19 cellular contexts compared by ENCODE assay signal in genomic region chr17:163514-164103, GRCh38. TPM values are rescaled to one million over a fixed set of nuclear protein-coding genes. Genes with fewer than 3 reads are reported as not detected.
DNase-seq lines count a peak whose midpoint lies in the region; ATAC-seq and TF ChIP-seq lines count a peak whose summit lies in the region.
"Had no signal": no experiment of that assay in that cellular context is flagged by ENCODE, and none has a peak within 500 bp of the region (broad histone marks: within the 10 kb centered on the region; RNA-seq: fewer than 3 reads in every experiment).

No MANE protein-coding gene starts in this region.

- no peaks in the 10 kb centered on the region for H3F3A ChIP-seq in MM.1S (ENCODE audit: insufficient read depth, low read length)

- peaks cover 14% of the 10 kb centered on the region for H3K27me3 Mint-ChIP-seq in nephron progenitor cell (ENCODE audit: low read depth, poor library complexity)
- peaks cover 5% of the 10 kb centered on the region for H3K27me3 Mint-ChIP-seq in activated T-cell treated with anti-CD3 and anti-CD28 coated beads, Interleukin-2, amount 50 U/mL, for 4 hours (ENCODE audit: low read depth)
- H3K27me3 Mint-ChIP-seq: activated CD4-positive, alpha-beta T cell treated with anti-CD3 and anti-CD28 coated beads for 36 hours; activated T-cell treated with anti-CD3 and anti-CD28 coated beads, Interleukin-2, amount 50 U/mL, for 24 hours; CD4-positive, CD25-positive, alpha-beta regulatory T cell had no signal

- peak; percentile 62 for TF ChIP-seq CTCF in MM.1S (IDR thresholded peaks at IDR 0.05; ENCODE audit: low read length)
- peak; percentile 34 for TF ChIP-seq CTCF in choroid plexus epithelial cell (conservative IDR thresholded peaks at IDR 0.05; ENCODE audit: low read depth, low read length)
- TF ChIP-seq CTCF in nephron progenitor cell (IDR thresholded peaks at IDR 0.05) = peak; percentile 37
- TF ChIP-seq CTCF in hepatocyte (IDR thresholded peaks at IDR 0.05; ENCODE audit: poor library complexity) = no peak

- no peaks in the 10 kb centered on the region for H3K9me3 ChIP-seq in MM.1S (replicated peaks; ENCODE audit: insufficient read depth, low read length)
- H3K9me3 ChIP-seq in hepatocyte (ENCODE audit: low read depth) = no peaks in the 10 kb centered on the region

- no peaks in the 10 kb centered on the region for H3K9me2 ChIP-seq in MM.1S (replicated peaks; ENCODE audit: insufficient read depth, low read length)
- no peaks in the 10 kb centered on the region for H3K9me2 ChIP-seq in hepatocyte (replicated peaks; ENCODE audit: insufficient read depth)

- peaks cover 12% of the 10 kb centered on the region for H3K4me1 Mint-ChIP-seq in nephron progenitor cell
- H3K4me1 Mint-ChIP-seq in activated T-cell treated with anti-CD3 and anti-CD28 coated beads, Interleukin-2, amount 50 U/mL, for 4 hours (ENCODE audit: low read depth) = no peaks in the 10 kb centered on the region
- H3K4me1 Mint-ChIP-seq in stimulated activated effector memory CD8-positive, alpha-beta T cell treated with anti-CD3 and anti-CD28 coated beads, Interleukin-12 subunit alpha, Interleukin-12 subunit beta, amount 100 ng/mL, for 72 hours = no peaks in the 10 kb centered on the region
- H3K4me1 Mint-ChIP-seq: activated CD4-positive, alpha-beta T cell treated with anti-CD3 and anti-CD28 coated beads for 36 hours; CD4-positive, CD25-positive, alpha-beta regulatory T cell had no signal

- H3K27me3 ChIP-seq in MM.1S (replicated peaks; ENCODE audit: insufficient read depth, low read length) (peaks cover 79% of the 10 kb centered on the region), hepatocyte (no peaks in the 10 kb centered on the region)

- H3K36me3 Mint-ChIP-seq in nephron progenitor cell (ENCODE audit: low read depth) = no peaks in the 10 kb centered on the region
- H3K36me3 Mint-ChIP-seq in activated T-cell treated with anti-CD3 and anti-CD28 coated beads, Interleukin-2, amount 50 U/mL, for 4 hours (ENCODE audit: insufficient read depth) = no peaks in the 10 kb centered on the region
- no peaks in the 10 kb centered on the region for H3K36me3 Mint-ChIP-seq in stimulated activated effector memory CD8-positive, alpha-beta T cell treated with anti-CD3 and anti-CD28 coated beads, Interleukin-12 subunit alpha, Interleukin-12 subunit beta, amount 100 ng/mL, for 72 hours
- H3K36me3 Mint-ChIP-seq: CD4-positive, CD25-positive, alpha-beta regulatory T cell had no signal

- no peak overlapping the region for H3K27ac Mint-ChIP-seq in nephron progenitor cell
- H3K27ac Mint-ChIP-seq in stimulated activated effector memory CD8-positive, alpha-beta T cell treated with anti-CD3 and anti-CD28 coated beads, Interleukin-12 subunit alpha, Interleukin-12 subunit beta, amount 100 ng/mL, for 72 hours = no peak overlapping the region
- H3K27ac Mint-ChIP-seq: activated CD4-positive, alpha-beta T cell treated with anti-CD3 and anti-CD28 coated beads for 36 hours; activated T-cell treated with anti-CD3 and anti-CD28 coated beads, Interleukin-2, amount 50 U/mL, for 24 hours had no signal

- no peak overlapping the region for H3K4me3 Mint-ChIP-seq in nephron progenitor cell
- H3K4me3 Mint-ChIP-seq in activated T-cell treated with anti-CD3 and anti-CD28 coated beads, Interleukin-2, amount 50 U/mL, for 4 hours = no peak overlapping the region
- H3K4me3 Mint-ChIP-seq in stimulated activated effector memory CD8-positive, alpha-beta T cell treated with anti-CD3 and anti-CD28 coated beads, Interleukin-12 subunit alpha, Interleukin-12 subunit beta, amount 100 ng/mL, for 72 hours = no peak overlapping the region
- H3K4me3 Mint-ChIP-seq: activated CD4-positive, alpha-beta T cell treated with anti-CD3 and anti-CD28 coated beads for 36 hours; activated T-cell treated with anti-CD3 and anti-CD28 coated beads, Interleukin-2, amount 50 U/mL, for 24 hours; CD4-positive, CD25-positive, alpha-beta regulatory T cell had no signal

- H2AFZ ChIP-seq in MM.1S (ENCODE audit: low read length) = no peak overlapping the region
- no peak overlapping the region for H2AFZ ChIP-seq in hepatocyte

- H3K9me3 Mint-ChIP-seq in nephron progenitor cell = no peaks in the 10 kb centered on the region
- no peaks in the 10 kb centered on the region for H3K9me3 Mint-ChIP-seq in activated T-cell treated with anti-CD3 and anti-CD28 coated beads, Interleukin-2, amount 50 U/mL, for 4 hours
- no peaks in the 10 kb centered on the region for H3K9me3 Mint-ChIP-seq in stimulated activated effector memory CD8-positive, alpha-beta T cell treated with anti-CD3 and anti-CD28 coated beads, Interleukin-12 subunit alpha, Interleukin-12 subunit beta, amount 100 ng/mL, for 72 hours
- H3K9me3 Mint-ChIP-seq: activated T-cell treated with anti-CD3 and anti-CD28 coated beads, Interleukin-2, amount 50 U/mL, for 24 hours; CD4-positive, CD25-positive, alpha-beta regulatory T cell had no signal

- H3K36me3 ChIP-seq in MM.1S (replicated peaks; ENCODE audit: insufficient read depth, low read length) (no peaks in the 10 kb centered on the region), hepatocyte (replicated peaks; ENCODE audit: insufficient read depth, low read depth) (no peaks in the 10 kb centered on the region)

- H4K20me1 ChIP-seq in MM.1S (ENCODE audit: insufficient read depth, low read length) (no peaks in the 10 kb centered on the region), hepatocyte (ENCODE audit: insufficient read depth, poor library complexity, severe bottlenecking) (no peaks in the 10 kb centered on the region)

- no peak for ATAC-seq in stimulated activated naive CD8-positive, alpha-beta T cell treated with anti-CD3 and anti-CD28 coated beads, Interleukin-15, Interleukin-2, amounts not matched to agents 100 U/mL and 50 U/mL, for 24 hours
- no peak for ATAC-seq in activated T-cell treated with anti-CD3 and anti-CD28 coated beads, Interleukin-2, amount 50 U/mL, for 4 hours
- no peak for ATAC-seq in stimulated activated effector memory CD8-positive, alpha-beta T cell treated with anti-CD3 and anti-CD28 coated beads, Interleukin-12 subunit alpha, Interleukin-12 subunit beta, amount 100 ng/mL, for 72 hours

- H3K79me2 ChIP-seq in MM.1S (ENCODE audit: low read length) = no peaks in the 10 kb centered on the region
- no peaks in the 10 kb centered on the region for H3K79me2 ChIP-seq in hepatocyte

- H3K9ac ChIP-seq in MM.1S (ENCODE audit: low read length) = no peak overlapping the region

- H3K4me2 ChIP-seq in MM.1S (ENCODE audit: low read depth, low read length) (no peak overlapping the region), hepatocyte (no peak overlapping the region)

- H3K27ac ChIP-seq in MM.1S (ENCODE audit: low read length) (no peak overlapping the region), hepatocyte (no peak overlapping the region)

- H3K4me1 ChIP-seq in MM.1S (ENCODE audit: low read length) = no peaks in the 10 kb centered on the region
- no peaks in the 10 kb centered on the region for H3K4me1 ChIP-seq in hepatocyte (ENCODE audit: insufficient read depth)

- WGBS in hepatocyte (ENCODE audit: low lambda C conversion rate, missing lambda C conversion rate) = 76% methylated on average over 11 of the region's 11 CpGs

- peak; percentile 37 for DNase-seq in Daoy (ENCODE audit: low read depth)
- DNase-seq in MM.1S = peak; percentile 42
- DNase-seq in choroid plexus epithelial cell (ENCODE audit: low read depth) = peak; percentile 4
- DNase-seq in nephron progenitor cell = no peak
- no peak for DNase-seq in stimulated activated naive CD8-positive, alpha-beta T cell treated with anti-CD3 and anti-CD28 coated beads, Interleukin-15, Interleukin-2, amounts not matched to agents 100 U/mL and 50 U/mL, for 24 hours
- no peak for DNase-seq in activated T-cell treated with anti-CD3 and anti-CD28 coated beads, Interleukin-2, amount 50 U/mL, for 4 hours
- no peak for DNase-seq in stimulated activated effector memory CD8-positive, alpha-beta T cell treated with anti-CD3 and anti-CD28 coated beads, Interleukin-12 subunit alpha, Interleukin-12 subunit beta, amount 100 ng/mL, for 72 hours (ENCODE audit: low spot score in 2 of 2)
- no peak for DNase-seq in hepatocyte (ENCODE audit: low spot score)
- DNase-seq: activated CD4-positive, alpha-beta T cell treated with anti-CD3 and anti-CD28 coated beads for 36 hours; activated T-cell treated with anti-CD3 and anti-CD28 coated beads, Interleukin-2, amount 50 U/mL, for 24 hours; amniotic stem cell; CD4-positive, CD25-positive, alpha-beta regulatory T cell; foreskin melanocyte; kidney; NCI-H2081; stimulated activated naive CD4-positive, alpha-beta T cell treated with Interleukin-2 at 50 U/mL for 16 hours had no signal

- H3K4me3 ChIP-seq in MM.1S (ENCODE audit: low read length) (no peak overlapping the region), choroid plexus epithelial cell (ENCODE audit: low read depth, low read length) (no peak overlapping the region), hepatocyte (no peak overlapping the region)

RNA-seq across cellular contexts. Expression of gene DOC2B, which starts 17.8 kb away (rescaled TPM):
- total RNA-seq in Daoy (2014; rRNA removed; shearing (Covaris generic)) = 3.7 and 8.5 TPM in 2 replicates
- total RNA-seq in activated T-cell treated with anti-CD3 and anti-CD28 coated beads, Interleukin-2, amount 50 U/mL, for 4 hours = under 1 TPM in 2 of 3 donors, not detected in 1; 0.13 to 0.30 TPM
- 1.4 and 1.6 TPM in 2 replicates for total RNA-seq in hepatocyte
- 0.59 and 1.1 TPM in 2 replicates for polyA plus RNA-seq in hepatocyte
- total RNA-seq: CD4-positive, CD25-positive, alpha-beta regulatory T cell; OCI-LY7 had no signal
- polyA plus RNA-seq: CD4-positive, CD25-positive, alpha-beta regulatory T cell had no signal

RNA-seq across cellular contexts. Expression of gene SCGB1C2, which starts 26.2 kb away (rescaled TPM):
- not detected in 2 replicates for total RNA-seq in Daoy (2014; rRNA removed; shearing (Covaris generic))
- total RNA-seq in activated T-cell treated with anti-CD3 and anti-CD28 coated beads, Interleukin-2, amount 50 U/mL, for 4 hours = not detected
- total RNA-seq in hepatocyte = not detected in 2 replicates
- not detected in 2 replicates for polyA plus RNA-seq in hepatocyte
- total RNA-seq: activated CD4-positive, alpha-beta T cell treated with anti-CD3 and anti-CD28 coated beads for 36 hours; CD4-positive, CD25-positive, alpha-beta regulatory T cell; kidney; OCI-LY7; right cardiac atrium; T-helper 1 cell treated with Interleukin-12 subunit alpha and Interleukin-12 subunit beta and Interleukin-4 antibody, amounts not matched to agents 30 ng/mL and 1 ng/mL, for 36 hours had no signal
- polyA plus RNA-seq: CD4-positive, CD25-positive, alpha-beta regulatory T cell; right cardiac atrium had no signal

Comparison
In these comparisons a context has a peak if more than half of its experiments do, and no peak if none do; other contexts are left out.
1. DNase-seq: peak in Daoy (single experiment), MM.1S (single experiment) and choroid plexus epithelial cell (single experiment); none in nephron progenitor cell (single experiment), stimulated activated naive CD8-positive, alpha-beta T cell treated with anti-CD3 and anti-CD28 coated beads, Interleukin-15, Interleukin-2, amounts not matched to agents 100 U/mL and 50 U/mL, for 24 hours (single experiment), activated T-cell treated with anti-CD3 and anti-CD28 coated beads, Interleukin-2, amount 50 U/mL, for 4 hours (single experiment), stimulated activated effector memory CD8-positive, alpha-beta T cell treated with anti-CD3 and anti-CD28 coated beads, Interleukin-12 subunit alpha, Interleukin-12 subunit beta, amount 100 ng/mL, for 72 hours (0 of 2) and hepatocyte (single experiment).